In the genomic region with DNA sequence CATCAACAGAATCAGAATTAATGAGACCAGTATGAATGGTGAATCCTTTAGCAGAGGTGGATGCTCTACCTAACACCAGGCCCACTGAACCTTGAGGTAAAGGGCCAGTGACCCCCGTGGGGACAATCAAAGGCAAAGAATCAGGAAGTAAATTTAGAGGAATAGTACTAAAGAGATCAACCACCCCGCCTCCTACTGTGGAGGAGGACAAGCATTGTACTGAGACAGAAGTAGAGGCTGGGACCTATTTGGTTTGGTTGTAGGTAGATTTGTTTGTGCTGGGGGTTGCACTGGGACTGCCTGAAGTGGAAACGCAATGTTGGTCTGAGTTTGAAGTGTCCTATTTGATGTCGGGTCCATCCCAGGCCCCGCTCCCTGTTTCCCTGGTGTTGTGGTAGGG, we compare ENCODE assay signal across 22 cellular contexts. TPM values are rescaled to one million over a fixed set of nuclear protein-coding genes. Genes with fewer than 3 reads are reported as not detected.
A peak's percentile ranks its signal among the peaks of the same experiment; 100 is the strongest.
DNase-seq lines count a peak whose midpoint lies in the region; ATAC-seq and TF ChIP-seq lines count a peak whose summit lies in the region.
"Had no signal": no experiment of that assay in that cellular context is flagged by ENCODE, and none has a peak within 500 bp of the region (broad histone marks: within the 10 kb centered on the region; RNA-seq: fewer than 3 reads in every experiment).

No MANE protein-coding gene starts in this region.

- H3K9me3 ChIP-seq in MM.1S (replicated peaks; ENCODE audit: insufficient read depth, low read length): no peaks in the 10 kb centered on the region
- H3K9me3 ChIP-seq: Peyer's patch, SJCRH30 had no signal

- no peak overlapping the region for H2AFZ ChIP-seq in MM.1S (ENCODE audit: low read length)

- H3K4me3 ChIP-seq in MM.1S (ENCODE audit: low read length): no peak overlapping the region
- H3K4me3 ChIP-seq: coronary artery, Peyer's patch, SJCRH30 had no signal

- peaks cover 77% of the 10 kb centered on the region for H3K4me1 Mint-ChIP-seq in activated naive CD8-positive, alpha-beta T cell treated with anti-CD3 and anti-CD28 coated beads for 36 hours
- H3K4me1 Mint-ChIP-seq in stimulated activated memory B cell treated with anti-CD40 and anti-IgM and Interleukin-4, amounts not matched to agents 10 μg/mL and 1 μg/mL and 100 μg/mL, for 72 hours: peaks cover 64% of the 10 kb centered on the region

- H3K4me3 Mint-ChIP-seq in activated naive CD8-positive, alpha-beta T cell treated with anti-CD3 and anti-CD28 coated beads for 36 hours: peak overlapping the region; percentile 47
- H3K4me3 Mint-ChIP-seq in stimulated activated memory B cell treated with anti-CD40 and anti-IgM and Interleukin-4, amounts not matched to agents 10 μg/mL and 1 μg/mL and 100 μg/mL, for 72 hours: no peak overlapping the region

- H3K9me3 Mint-ChIP-seq in activated naive CD4-positive, alpha-beta T cell treated with anti-CD3 and anti-CD28 coated beads, Interleukin-2, amount 50 U/mL, for 72 hours: no peaks in the 10 kb centered on the region
- no peaks in the 10 kb centered on the region for H3K9me3 Mint-ChIP-seq in activated naive CD8-positive, alpha-beta T cell treated with anti-CD3 and anti-CD28 coated beads for 36 hours
- H3K9me3 Mint-ChIP-seq in stimulated activated memory B cell treated with anti-CD40 and anti-IgM and Interleukin-4, amounts not matched to agents 10 μg/mL and 1 μg/mL and 100 μg/mL, for 72 hours: no peaks in the 10 kb centered on the region

- no peaks in the 10 kb centered on the region for H3K9me2 ChIP-seq in MM.1S (replicated peaks; ENCODE audit: insufficient read depth, low read length)

- H3K27ac ChIP-seq in MM.1S (ENCODE audit: low read length): no peak overlapping the region
- H3K27ac ChIP-seq: brain microvascular endothelial cell, coronary artery, Peyer's patch, SJCRH30 had no signal

- peak overlapping the region; percentile 23 to 58 for H3K27ac Mint-ChIP-seq in activated naive CD4-positive, alpha-beta T cell treated with anti-CD3 and anti-CD28 coated beads, Interleukin-2, amount 50 U/mL, for 72 hours
- peak overlapping the region; percentile 61 for H3K27ac Mint-ChIP-seq in activated naive CD8-positive, alpha-beta T cell treated with anti-CD3 and anti-CD28 coated beads for 36 hours
- H3K27ac Mint-ChIP-seq in stimulated activated memory B cell treated with anti-CD40 and anti-IgM and Interleukin-4, amounts not matched to agents 10 μg/mL and 1 μg/mL and 100 μg/mL, for 72 hours: peak overlapping the region; percentile 56

- H4K20me1 ChIP-seq in MM.1S (ENCODE audit: insufficient read depth, low read length): peaks cover 69% of the 10 kb centered on the region

- H3K4me1 ChIP-seq in MM.1S (ENCODE audit: low read length): peaks cover 27% of the 10 kb centered on the region
- H3K4me1 ChIP-seq: SJCRH30 had no signal

- peaks cover 7% of the 10 kb centered on the region for H3F3A ChIP-seq in MM.1S (ENCODE audit: insufficient read depth, low read length)

- H3K27me3 ChIP-seq in MM.1S (replicated peaks; ENCODE audit: insufficient read depth, low read length): no peaks in the 10 kb centered on the region
- H3K27me3 ChIP-seq: brain microvascular endothelial cell, Peyer's patch had no signal

- H3K9ac ChIP-seq in MM.1S (ENCODE audit: low read length): no peak overlapping the region

- H3K36me3 ChIP-seq in MM.1S (replicated peaks; ENCODE audit: insufficient read depth, low read length): peaks cover 27% of the 10 kb centered on the region
- H3K36me3 ChIP-seq: brain microvascular endothelial cell, Peyer's patch, SJCRH30 had no signal

- TF ChIP-seq CTCF in MM.1S (IDR thresholded peaks at IDR 0.05; ENCODE audit: low read length): no peak

- ATAC-seq in activated naive CD4-positive, alpha-beta T cell treated with anti-CD3 and anti-CD28 coated beads, Interleukin-2, amount 50 U/mL, for 72 hours: no peak
- ATAC-seq in stimulated activated memory B cell treated with anti-CD40 and anti-IgM and Interleukin-4, amounts not matched to agents 10 μg/mL and 1 μg/mL and 100 μg/mL, for 72 hours: no peak
- no peak for ATAC-seq in GM21447 (IDR thresholded peaks at IDR 0.05; ENCODE audit: unreplicated experiment)
- ATAC-seq: left lobe of liver had no signal

- H3K4me2 ChIP-seq in MM.1S (ENCODE audit: low read depth, low read length): no peak overlapping the region

- no peak for DNase-seq in activated naive CD4-positive, alpha-beta T cell treated with anti-CD3 and anti-CD28 coated beads, Interleukin-2, amount 50 U/mL, for 72 hours (ENCODE audit: low spot score in 2 of 2)
- DNase-seq in activated naive CD4-positive, alpha-beta T cell treated with anti-CD3 and anti-CD28 coated beads, Interleukin-2, amount 50 U/mL, for 16 hours: no peak
- DNase-seq in MM.1S (peak; percentile 3), midbrain (lab: John Stamatoyannopoulos, UW) (no peak)
- DNase-seq in activated naive CD8-positive, alpha-beta T cell treated with anti-CD3 and anti-CD28 coated beads for 36 hours: no peak
- DNase-seq in stimulated activated CD4-positive, alpha-beta T cell treated with anti-CD3 and anti-CD28 coated beads, Interleukin-2, amount 100 ng/mL, for 48 hours: no peak
- DNase-seq: brain microvascular endothelial cell; glutamatergic neuron; Karpas-422; NCI-H1105 treated with DMSO at 0.1 percent for 48 hours; NCI-H2081; NCI-H446; nucleus accumbens; Peyer's patch; retina; SJCRH30; stimulated activated CD4-positive, alpha-beta T cell treated with anti-CD3 and anti-CD28 coated beads, Interleukin-4, amount 100 ng/mL, for 24 hours had no signal

- peaks cover 42 to 44% of the 10 kb centered on the region in 2 donors for H3K36me3 Mint-ChIP-seq in activated naive CD4-positive, alpha-beta T cell treated with anti-CD3 and anti-CD28 coated beads, Interleukin-2, amount 50 U/mL, for 72 hours
- peaks cover 49% of the 10 kb centered on the region for H3K36me3 Mint-ChIP-seq in activated naive CD8-positive, alpha-beta T cell treated with anti-CD3 and anti-CD28 coated beads for 36 hours
- peaks cover 38% of the 10 kb centered on the region for H3K36me3 Mint-ChIP-seq in stimulated activated memory B cell treated with anti-CD40 and anti-IgM and Interleukin-4, amounts not matched to agents 10 μg/mL and 1 μg/mL and 100 μg/mL, for 72 hours

- peaks cover 98% of the 10 kb centered on the region for H3K79me2 ChIP-seq in MM.1S (ENCODE audit: low read length)

- H3K27me3 Mint-ChIP-seq in activated naive CD8-positive, alpha-beta T cell treated with anti-CD3 and anti-CD28 coated beads for 36 hours: no peaks in the 10 kb centered on the region
- H3K27me3 Mint-ChIP-seq in stimulated activated memory B cell treated with anti-CD40 and anti-IgM and Interleukin-4, amounts not matched to agents 10 μg/mL and 1 μg/mL and 100 μg/mL, for 72 hours: no peaks in the 10 kb centered on the region

RNA-seq across cellular contexts. Expression of gene CD48, which starts 9.5 kb away (rescaled TPM):
- total RNA-seq in activated naive CD4-positive, alpha-beta T cell treated with anti-CD3 and anti-CD28 coated beads, Interleukin-2, amount 50 U/mL, for 72 hours: 100 to 1,000 TPM; 231 to 236 TPM
- total RNA-seq in activated naive CD8-positive, alpha-beta T cell treated with anti-CD3 and anti-CD28 coated beads for 36 hours: 100 to 1,000 TPM; 376 to 385 TPM
- total RNA-seq: Daoy, SJCRH30 had no signal

RNA-seq across cellular contexts. Expression of gene SLAMF7, which starts 36.9 kb away (rescaled TPM):
- total RNA-seq in activated naive CD4-positive, alpha-beta T cell treated with anti-CD3 and anti-CD28 coated beads, Interleukin-2, amount 50 U/mL, for 72 hours: 100 to 1,000 TPM in 1 of 2 donors, 10 to 100 TPM in 1; 70.9 to 112 TPM
- 100 to 1,000 TPM; 152 to 162 TPM for total RNA-seq in activated naive CD8-positive, alpha-beta T cell treated with anti-CD3 and anti-CD28 coated beads for 36 hours
- total RNA-seq: SJCRH30 had no signal

RNA-seq across cellular contexts. Expression of gene SLAMF1, which starts 55.3 kb away (rescaled TPM):
- total RNA-seq in activated naive CD4-positive, alpha-beta T cell treated with anti-CD3 and anti-CD28 coated beads, Interleukin-2, amount 50 U/mL, for 72 hours: 10 to 100 TPM; 84.3 to 96.3 TPM
- total RNA-seq in activated naive CD8-positive, alpha-beta T cell treated with anti-CD3 and anti-CD28 coated beads for 36 hours: 10 to 100 TPM; 39.8 to 41.6 TPM
- total RNA-seq: Daoy, SJCRH30 had no signal
